ENCODE assay signal across 1 cellular context in genomic region chr17:77470330-77470786, GRCh38.
TF ChIP-seq lines count a peak whose summit lies in the region.

No MANE protein-coding gene starts in this region.

TF ChIP-seq in WTC11, 78 proteins besides CTCF, POLR2A, EP300 and RAD21 (continued from another document):
- TF ChIP-seq SOX15 (CRISPR knock-in tag; IDR thresholded peaks at IDR 0.05): no peak
- TF ChIP-seq USF2 (CRISPR knock-in tag; IDR thresholded peaks at IDR 0.05): no peak
- no peak for TF ChIP-seq NR3C1 (CRISPR knock-in tag; conservative IDR thresholded peaks at IDR 0.05; ENCODE audit: low read depth)
- no peak for TF ChIP-seq ETV6 (CRISPR knock-in tag; IDR thresholded peaks at IDR 0.05)
